ENCODE assay signal across 17 cellular contexts in the genomic region with DNA sequence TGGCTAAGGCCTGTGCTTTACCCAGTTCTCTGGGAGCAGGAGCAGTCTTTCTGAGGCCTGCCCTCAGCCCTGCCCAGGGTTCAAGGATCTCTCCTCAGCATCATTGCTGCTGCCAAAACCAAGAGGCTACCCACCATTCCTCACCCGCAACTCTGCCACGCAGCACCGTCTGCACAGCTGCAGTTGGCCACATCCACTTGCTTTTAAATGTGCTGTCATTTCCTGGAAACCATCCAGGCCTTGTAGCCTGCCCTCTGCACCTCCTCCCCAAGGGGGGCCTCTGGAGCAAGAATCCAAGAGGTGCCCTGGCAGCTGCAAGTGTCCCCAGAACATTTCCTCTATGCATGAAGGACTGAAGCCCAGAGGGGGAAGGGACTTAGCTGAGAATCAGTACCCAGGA. TPM values are rescaled to one million over a fixed set of nuclear protein-coding genes. Genes with fewer than 3 reads are reported as not detected.
DNase-seq lines count a peak whose midpoint lies in the region; ATAC-seq and TF ChIP-seq lines count a peak whose summit lies in the region.
"Had no signal": no experiment of that assay in that cellular context is flagged by ENCODE, and none has a peak within 500 bp of the region (broad histone marks: within the 10 kb centered on the region; RNA-seq: fewer than 3 reads in every experiment).

No MANE protein-coding gene starts in this region.

- H3K4me1 ChIP-seq in right cardiac atrium (ENCODE audit: control insufficient read depth, insufficient read depth, low read length): no peaks in the 10 kb centered on the region
- H3K4me1 ChIP-seq: SJSA1, tibial nerve had no signal

- no peak overlapping the region for H3K27ac Mint-ChIP-seq in WTC11
- H3K27ac Mint-ChIP-seq: activated naive CD4-positive, alpha-beta T cell treated with anti-CD3 and anti-CD28 coated beads, Interleukin-2, amount 50 U/mL, for 24 hours; naive B cell had no signal

- CTCF ChIA-PET in WTC11 (lab: Charles Lee): interaction anchor here (14.9 kb wide), 1 partner anchor 39 kb away, joined by 218 read pairs; no protein-coding TSS in a partner anchor

- H3K27me3 ChIP-seq in right cardiac atrium (ENCODE audit: control insufficient read depth, insufficient read depth): no peaks in the 10 kb centered on the region

- H3K36me3 Mint-ChIP-seq in WTC11: no peaks in the 10 kb centered on the region
- H3K36me3 Mint-ChIP-seq: activated naive CD4-positive, alpha-beta T cell treated with anti-CD3 and anti-CD28 coated beads, Interleukin-2, amount 50 U/mL, for 24 hours had no signal

- no peak for TF ChIP-seq CTCF in cardiac fibroblast (IDR thresholded peaks at IDR 0.05; ENCODE audit: low read depth, low read length)
- TF ChIP-seq CTCF in WTC11 (IDR thresholded peaks at IDR 0.05): no peak

- whole genome bisulfite sequencing in right cardiac atrium: 33% methylated on average over 3 of the region's 3 CpGs

- no peak for ATAC-seq in right cardiac atrium
- no peak for ATAC-seq in left ventricle myocardium superior
- ATAC-seq in HG02938 (IDR thresholded peaks at IDR 0.05; ENCODE audit: unreplicated experiment): no peak
- ATAC-seq in WTC11: no peak
- ATAC-seq in HG03342 (IDR thresholded peaks at IDR 0.05; ENCODE audit: unreplicated experiment): no peak
- ATAC-seq: left lobe of liver had no signal

- H3K4me3 Mint-ChIP-seq in WTC11: no peak overlapping the region
- H3K4me3 Mint-ChIP-seq: activated naive CD4-positive, alpha-beta T cell treated with anti-CD3 and anti-CD28 coated beads, Interleukin-2, amount 50 U/mL, for 24 hours; naive B cell had no signal

- H3K4me3 ChIP-seq in right cardiac atrium (ENCODE audit: low read length) (no peak overlapping the region), cardiac fibroblast (replicated peaks in 1 of 2; ENCODE audit: low read depth in 2 of 2, low read length in 2 of 2) (no peak overlapping the region)
- H3K4me3 ChIP-seq: SJSA1, tibial nerve had no signal

- intact Hi-C loops in right cardiac atrium (cut with DNase I): no loop called here
- intact Hi-C loops in left ventricle myocardium superior (cut with micrococcal nuclease): no loop called here

- H3K27me3 Mint-ChIP-seq in WTC11 (ENCODE audit: low read depth): peaks cover 36% of the 10 kb centered on the region

- DNase-seq in right cardiac atrium (peak in 2 of 3 donors; percentile 7 to 20), left ventricle myocardium superior (no peak), LHCN-M2 (ENCODE audit: low read depth) (peak; percentile 80), cardiac fibroblast (ENCODE audit: low read depth in 2 of 2) (peak; percentile 27 to 28), WTC11 (ENCODE audit: low spot score) (no peak), amygdala (lab: John Stamatoyannopoulos, UW) (no peak)
- DNase-seq: naive B cell; NCI-H2029; NCI-H774; retina; stimulated activated CD4-positive, alpha-beta T cell treated with anti-CD3 and anti-CD28 coated beads, Interleukin-4, amount 100 ng/mL, for 1 hour had no signal

- H3K27ac ChIP-seq in right cardiac atrium (ENCODE audit: low read length): no peak overlapping the region
- H3K27ac ChIP-seq: SJSA1, tibial nerve had no signal

- H3K9me3 Mint-ChIP-seq in WTC11: no peaks in the 10 kb centered on the region
- H3K9me3 Mint-ChIP-seq: activated naive CD4-positive, alpha-beta T cell treated with anti-CD3 and anti-CD28 coated beads, Interleukin-2, amount 50 U/mL, for 24 hours; naive B cell had no signal

- POLR2A ChIA-PET in WTC11 (lab: Charles Lee): no interaction called here

- H3K4me1 Mint-ChIP-seq in WTC11: peaks cover 19% of the 10 kb centered on the region
- H3K4me1 Mint-ChIP-seq: activated naive CD4-positive, alpha-beta T cell treated with anti-CD3 and anti-CD28 coated beads, Interleukin-2, amount 50 U/mL, for 24 hours; naive B cell had no signal

- no peaks in the 10 kb centered on the region for H3K9me3 ChIP-seq in right cardiac atrium (ENCODE audit: control insufficient read depth, low read length)
- H3K9me3 ChIP-seq: SJSA1, tibial nerve had no signal

TF ChIP-seq in WTC11, 78 proteins besides CTCF, POLR2A, EP300 and RAD21 (continues in another document):
- TF ChIP-seq ZBTB43 (CRISPR knock-in tag; IDR thresholded peaks at IDR 0.05) (no peak), TEAD4 (CRISPR knock-in tag; IDR thresholded peaks at IDR 0.05) (no peak), HMGXB4 (CRISPR knock-in tag; IDR thresholded peaks at IDR 0.05) (no peak), ESRRA (CRISPR knock-in tag; IDR thresholded peaks at IDR 0.05; ENCODE audit: borderline replicate concordance) (no peak), IRF1 (CRISPR knock-in tag; IDR thresholded peaks at IDR 0.05) (no peak), E2F1 (CRISPR knock-in tag; IDR thresholded peaks at IDR 0.05) (no peak)
- TF ChIP-seq, protein P1, sequence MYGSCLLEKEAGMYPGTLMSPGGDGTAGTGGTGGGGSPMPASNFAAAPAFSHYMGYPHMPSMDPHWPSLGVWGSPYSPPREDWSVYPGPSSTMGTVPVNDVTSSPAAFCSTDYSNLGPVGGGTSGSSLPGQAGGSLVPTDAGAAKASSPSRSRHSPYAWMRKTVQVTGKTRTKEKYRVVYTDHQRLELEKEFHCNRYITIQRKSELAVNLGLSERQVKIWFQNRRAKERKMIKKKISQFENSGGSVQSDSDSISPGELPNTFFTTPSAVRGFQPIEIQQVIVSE (CRISPR knock-in tag; IDR thresholded peaks at IDR 0.05; ENCODE audit: borderline replicate concordance): no peak
- TF ChIP-seq, protein P2, sequence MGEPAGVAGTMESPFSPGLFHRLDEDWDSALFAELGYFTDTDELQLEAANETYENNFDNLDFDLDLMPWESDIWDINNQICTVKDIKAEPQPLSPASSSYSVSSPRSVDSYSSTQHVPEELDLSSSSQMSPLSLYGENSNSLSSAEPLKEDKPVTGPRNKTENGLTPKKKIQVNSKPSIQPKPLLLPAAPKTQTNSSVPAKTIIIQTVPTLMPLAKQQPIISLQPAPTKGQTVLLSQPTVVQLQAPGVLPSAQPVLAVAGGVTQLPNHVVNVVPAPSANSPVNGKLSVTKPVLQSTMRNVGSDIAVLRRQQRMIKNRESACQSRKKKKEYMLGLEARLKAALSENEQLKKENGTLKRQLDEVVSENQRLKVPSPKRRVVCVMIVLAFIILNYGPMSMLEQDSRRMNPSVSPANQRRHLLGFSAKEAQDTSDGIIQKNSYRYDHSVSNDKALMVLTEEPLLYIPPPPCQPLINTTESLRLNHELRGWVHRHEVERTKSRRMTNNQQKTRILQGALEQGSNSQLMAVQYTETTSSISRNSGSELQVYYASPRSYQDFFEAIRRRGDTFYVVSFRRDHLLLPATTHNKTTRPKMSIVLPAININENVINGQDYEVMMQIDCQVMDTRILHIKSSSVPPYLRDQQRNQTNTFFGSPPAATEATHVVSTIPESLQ (CRISPR knock-in tag; IDR thresholded peaks at IDR 0.05): no peak

RNA-seq across cellular contexts. Expression of gene EMX1, which starts 14.7 kb away (rescaled TPM):
- total RNA-seq in right cardiac atrium (not detected), left ventricle myocardium superior (not detected), LHCN-M2 (2014; rRNA removed) (not detected in 2 replicates), WTC11 (2021) (3.6 to 4.4 TPM (median 3.8 TPM) in 3 replicates)
- 0.18 TPM for polyA plus RNA-seq in right cardiac atrium
- not detected for polyA plus RNA-seq in LHCN-M2 (2012)
- total RNA-seq: SJSA1, tibial nerve had no signal

RNA-seq across cellular contexts. Expression of gene SPR, which starts 44.8 kb away (rescaled TPM):
- total RNA-seq in right cardiac atrium (10 to 100 TPM; 35.9 to 56.3 (median 44.3) TPM), left ventricle myocardium superior (55.8 TPM), LHCN-M2 (2014; rRNA removed) (37.9 and 39.3 TPM in 2 replicates), WTC11 (2021) (9.4 to 13.2 TPM (median 13.0 TPM) in 3 replicates)
- 50.3 TPM for polyA plus RNA-seq in right cardiac atrium
- 31.6 TPM for polyA plus RNA-seq in LHCN-M2 (2012)

Comparison
In these comparisons a context has a peak if more than half of its experiments do, and no peak if none do; other contexts are left out.
1. DNase-seq: peak in right cardiac atrium (2 of 3), LHCN-M2 (single experiment) and cardiac fibroblast (2 of 2); none in left ventricle myocardium superior (single experiment), WTC11 (single experiment) and amygdala (0 of 56).